Comparison of ENCODE assay signal across 19 cellular contexts in the genomic region with DNA sequence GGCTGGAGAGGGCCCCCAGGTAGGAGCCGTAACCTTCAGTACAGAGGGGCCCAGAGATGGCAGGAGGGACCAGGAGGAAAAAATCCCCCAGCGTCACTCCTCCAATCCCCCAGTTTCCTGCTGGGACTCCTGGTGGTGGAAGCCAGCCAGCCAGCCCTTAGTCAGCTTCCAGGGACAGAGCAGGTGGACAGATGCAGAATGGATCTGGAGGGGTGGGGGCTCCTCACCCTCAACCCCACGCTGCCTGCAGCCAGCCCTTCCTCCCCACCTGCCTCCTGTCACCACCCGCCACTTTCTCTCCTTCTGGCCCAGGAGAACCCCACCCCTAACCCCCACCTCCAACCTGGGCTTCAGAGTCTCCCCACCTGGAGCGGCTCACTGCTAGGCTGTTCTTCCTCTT. TPM values are rescaled to one million over a fixed set of nuclear protein-coding genes. Genes with fewer than 3 reads are reported as not detected.
A peak's percentile ranks its signal among the peaks of the same experiment; 100 is the strongest.
DNase-seq lines count a peak whose midpoint lies in the region; ATAC-seq, FAIRE-seq and TF ChIP-seq lines count a peak whose summit lies in the region.
"Had no signal": no experiment of that assay in that cellular context is flagged by ENCODE, and none has a peak within 500 bp of the region (broad histone marks: within the 10 kb centered on the region; RNA-seq: fewer than 3 reads in every experiment).

No MANE protein-coding gene starts in this region.

- H3K9me3 ChIP-seq in BLaER1 treated with 17β-estradiol and CSF1 and Interleukin-3, amounts not matched to agents 10 nM and 100 nM (replicated peaks in 1 of 11), result no peaks in the 10 kb centered on the region
- H3K9me3 ChIP-seq in astrocyte (ENCODE audit: insufficient read depth, low read depth, low read length), result no peaks in the 10 kb centered on the region
- no peaks in the 10 kb centered on the region for H3K9me3 ChIP-seq in MG63

- peaks cover 11% of the 10 kb centered on the region for H3K4me1 Mint-ChIP-seq in astrocyte (ENCODE audit: low read depth, unreplicated experiment)
- H3K4me1 Mint-ChIP-seq: B cell had no signal

- no peaks in the 10 kb centered on the region for H3K79me2 ChIP-seq in astrocyte (ENCODE audit: insufficient read depth, low read length)

- no peak overlapping the region for H3K4me3 ChIP-seq in BLaER1 treated with 17β-estradiol and CSF1 and Interleukin-3, amounts not matched to agents 10 nM and 100 nM
- H3K4me3 ChIP-seq in astrocyte (ENCODE audit: insufficient read depth, low read depth, low read length), result no peak overlapping the region
- no peak overlapping the region for H3K4me3 ChIP-seq in MG63

- TF ChIP-seq CTCF in astrocyte (IDR thresholded peaks at IDR 0.05; ENCODE audit: insufficient read depth, low read depth, low read length), result no peak

- peaks cover 5% of the 10 kb centered on the region for H3K9me3 Mint-ChIP-seq in astrocyte (ENCODE audit: unreplicated experiment)
- H3K9me3 Mint-ChIP-seq: CD14-positive monocyte; CD8-positive, alpha-beta T cell; H9 had no signal

- DNase-seq in NCI-H2171 treated with DMSO at 0.1 percent for 48 hours (lab: John Stamatoyannopoulos, UW) (peak; percentile 28), NCI-H2171 (lab: John Stamatoyannopoulos, UW) (no peak), astrocyte (ENCODE audit: low read depth) (no peak), left lobe of liver (ENCODE audit: low spot score) (no peak), MG63 (no peak)
- DNase-seq: CD8-positive, alpha-beta T cell; COR-L47; GF-D8; GOT3; H9 had no signal

- H3K4me1 ChIP-seq in BLaER1 treated with 17β-estradiol and CSF1 and Interleukin-3, amounts not matched to agents 10 nM and 100 nM, result peaks cover 16 to 100% (median 93%) of the 10 kb centered on the region in 10 experiments; a peak in 19 of 20 replicates
- H3K4me1 ChIP-seq in astrocyte (ENCODE audit: insufficient read depth, low read length), result peaks cover 15% of the 10 kb centered on the region

- no peak overlapping the region for H3K9ac ChIP-seq in BLaER1 treated with 17β-estradiol and CSF1 and Interleukin-3, amounts not matched to agents 10 nM and 100 nM
- H3K9ac ChIP-seq in astrocyte (ENCODE audit: low read length), result no peak overlapping the region

- no peak overlapping the region for H3K4me3 Mint-ChIP-seq in astrocyte (ENCODE audit: unreplicated experiment)
- H3K4me3 Mint-ChIP-seq: B cell; CD14-positive monocyte; CD8-positive, alpha-beta T cell; H9 had no signal

- no peak overlapping the region for H3K27ac ChIP-seq in BLaER1 treated with 17β-estradiol and CSF1 and Interleukin-3, amounts not matched to agents 10 nM and 100 nM
- H3K27ac ChIP-seq in astrocyte (ENCODE audit: low read depth, low read length), result no peak overlapping the region

- H3K27me3 Mint-ChIP-seq in astrocyte (ENCODE audit: low read depth, unreplicated experiment), result peaks cover 51% of the 10 kb centered on the region

- no peaks in the 10 kb centered on the region for H3K36me3 ChIP-seq in BLaER1 treated with 17β-estradiol and CSF1 and Interleukin-3, amounts not matched to agents 10 nM and 100 nM
- no peaks in the 10 kb centered on the region for H3K36me3 ChIP-seq in astrocyte (ENCODE audit: insufficient read depth, low read length)
- H3K36me3 ChIP-seq in MG63, result no peaks in the 10 kb centered on the region

- peaks cover 5% of the 10 kb centered on the region for H3K36me3 Mint-ChIP-seq in astrocyte (ENCODE audit: low read depth, unreplicated experiment)
- H3K36me3 Mint-ChIP-seq: CD8-positive, alpha-beta T cell had no signal

- H3K4me2 ChIP-seq in BLaER1 treated with 17β-estradiol and CSF1 and Interleukin-3, amounts not matched to agents 10 nM and 100 nM, result peak overlapping the region in 8 of 11 experiments; percentile 85 to 97 (median 89); a peak in 17 of 22 replicates
- no peak overlapping the region for H3K4me2 ChIP-seq in astrocyte (ENCODE audit: low read length)

- FAIRE-seq in astrocyte (lab: Jason Lieb, UNC), result no peak
- FAIRE-seq: A204.1, D721Med, GM19239, HepG2, HTR-8/SVneo had no signal

- H4K20me1 ChIP-seq in BLaER1 treated with 17β-estradiol and CSF1 and Interleukin-3, amounts not matched to agents 10 nM and 100 nM, result peaks cover 0 to 61% (median 6%) of the 10 kb centered on the region in 11 experiments; a peak in 8 of 22 replicates
- H4K20me1 ChIP-seq in astrocyte (ENCODE audit: insufficient read depth, low read length), result peaks cover 40% of the 10 kb centered on the region

- peak overlapping the region; percentile 54 for H3K27ac Mint-ChIP-seq in astrocyte (ENCODE audit: unreplicated experiment)
- H3K27ac Mint-ChIP-seq: B cell; CD8-positive, alpha-beta T cell; H9 had no signal

- peak; percentile 2 for ATAC-seq in left lobe of liver
- ATAC-seq in HG03039 (IDR thresholded peaks at IDR 0.05; ENCODE audit: unreplicated experiment), result no peak
- ATAC-seq: CD8-positive, alpha-beta T cell; HepG2 had no signal

- H3K27me3 ChIP-seq in BLaER1 treated with 17β-estradiol and CSF1 and Interleukin-3, amounts not matched to agents 10 nM and 100 nM, result peaks cover 0 to 29% (median 0%) of the 10 kb centered on the region in 11 experiments; a peak in 6 of 22 replicates
- no peaks in the 10 kb centered on the region for H3K27me3 ChIP-seq in astrocyte (ENCODE audit: insufficient read depth, low read length)
- no peaks in the 10 kb centered on the region for H3K27me3 ChIP-seq in MG63

- H2AFZ ChIP-seq in astrocyte (ENCODE audit: low read depth, low read length), result no peak overlapping the region

RNA-seq across cellular contexts. Expression of gene EMX1, which starts 21.1 kb away (rescaled TPM):
- total RNA-seq in astrocyte (0.48 TPM in 1 of 2 replicates, not detected in the other), left lobe of liver (0.20 TPM)
- not detected in 2 replicates for total RNA-seq in MG63 (2014; rRNA removed; shearing (Covaris generic); ENCODE audit: low replicate concordance)
- total RNA-seq: B cell; CD8-positive, alpha-beta T cell had no signal

RNA-seq across cellular contexts. Expression of gene SPR, which starts 51.2 kb away (rescaled TPM):
- 23.6 TPM in 2 replicates for total RNA-seq in astrocyte
- total RNA-seq in left lobe of liver, result 64.5 TPM
- total RNA-seq in MG63 (2014; rRNA removed; shearing (Covaris generic); ENCODE audit: low replicate concordance), result 57.7 and 57.8 TPM in 2 replicates
- total RNA-seq: B cell; CD8-positive, alpha-beta T cell had no signal
